In the genomic region with DNA sequence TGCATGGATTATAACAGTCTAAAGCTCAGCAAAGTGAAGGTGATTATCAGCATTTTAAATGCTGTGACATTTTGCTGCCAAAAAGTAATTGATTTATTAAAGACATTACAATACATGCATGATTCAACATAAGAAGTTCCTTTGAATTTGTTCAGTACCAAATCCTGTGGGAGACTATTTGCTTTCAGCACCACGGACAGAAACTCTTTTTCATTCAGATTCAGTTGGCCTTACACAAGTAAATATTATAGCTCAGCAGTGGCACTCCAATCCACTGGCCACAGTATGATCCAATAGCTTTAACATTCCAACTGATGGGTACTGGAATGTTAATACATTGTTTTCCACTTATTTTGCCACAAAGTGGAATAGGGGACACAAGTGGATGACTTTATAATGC, we compare ENCODE assay signal across 1 cellular context.
TF ChIP-seq lines count a peak whose summit lies in the region.

No MANE protein-coding gene starts in this region.

TF ChIP-seq in HCT116, 20 proteins besides CTCF, POLR2A, EP300 and RAD21 (continued from another document):
- TF ChIP-seq, protein P1, sequence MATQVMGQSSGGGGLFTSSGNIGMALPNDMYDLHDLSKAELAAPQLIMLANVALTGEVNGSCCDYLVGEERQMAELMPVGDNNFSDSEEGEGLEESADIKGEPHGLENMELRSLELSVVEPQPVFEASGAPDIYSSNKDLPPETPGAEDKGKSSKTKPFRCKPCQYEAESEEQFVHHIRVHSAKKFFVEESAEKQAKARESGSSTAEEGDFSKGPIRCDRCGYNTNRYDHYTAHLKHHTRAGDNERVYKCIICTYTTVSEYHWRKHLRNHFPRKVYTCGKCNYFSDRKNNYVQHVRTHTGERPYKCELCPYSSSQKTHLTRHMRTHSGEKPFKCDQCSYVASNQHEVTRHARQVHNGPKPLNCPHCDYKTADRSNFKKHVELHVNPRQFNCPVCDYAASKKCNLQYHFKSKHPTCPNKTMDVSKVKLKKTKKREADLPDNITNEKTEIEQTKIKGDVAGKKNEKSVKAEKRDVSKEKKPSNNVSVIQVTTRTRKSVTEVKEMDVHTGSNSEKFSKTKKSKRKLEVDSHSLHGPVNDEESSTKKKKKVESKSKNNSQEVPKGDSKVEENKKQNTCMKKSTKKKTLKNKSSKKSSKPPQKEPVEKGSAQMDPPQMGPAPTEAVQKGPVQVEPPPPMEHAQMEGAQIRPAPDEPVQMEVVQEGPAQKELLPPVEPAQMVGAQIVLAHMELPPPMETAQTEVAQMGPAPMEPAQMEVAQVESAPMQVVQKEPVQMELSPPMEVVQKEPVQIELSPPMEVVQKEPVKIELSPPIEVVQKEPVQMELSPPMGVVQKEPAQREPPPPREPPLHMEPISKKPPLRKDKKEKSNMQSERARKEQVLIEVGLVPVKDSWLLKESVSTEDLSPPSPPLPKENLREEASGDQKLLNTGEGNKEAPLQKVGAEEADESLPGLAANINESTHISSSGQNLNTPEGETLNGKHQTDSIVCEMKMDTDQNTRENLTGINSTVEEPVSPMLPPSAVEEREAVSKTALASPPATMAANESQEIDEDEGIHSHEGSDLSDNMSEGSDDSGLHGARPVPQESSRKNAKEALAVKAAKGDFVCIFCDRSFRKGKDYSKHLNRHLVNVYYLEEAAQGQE (IDR thresholded peaks at IDR 0.05; ENCODE audit: low read depth) = peak; percentile 19; the same call in 1 of the 2 replicates
TF ChIP-seq in HCT116: peak in this region for 1.
